In genomic region chr13:112696869-112697465, GRCh38 we compare ENCODE assay signal across 1 cellular context.
TF ChIP-seq lines count a peak whose summit lies in the region.

No MANE protein-coding gene starts in this region.

TF ChIP-seq in GM23338, 12 proteins besides CTCF, POLR2A, EP300 and RAD21:
- TF ChIP-seq EZH2 (IDR thresholded peaks at IDR 0.05; ENCODE audit: low read depth, unreplicated experiment) = no peak
- TF ChIP-seq ZNF114 (CRISPR knock-in tag; IDR thresholded peaks at IDR 0.05) = no peak
- TF ChIP-seq NANOG (IDR thresholded peaks at IDR 0.05; ENCODE audit: borderline replicate concordance) = no peak
- TF ChIP-seq ZNF462 (CRISPR knock-in tag; IDR thresholded peaks at IDR 0.05) = no peak
- no peak for TF ChIP-seq STAT1 (IDR thresholded peaks at IDR 0.05; ENCODE audit: unreplicated experiment)
- no peak for TF ChIP-seq CREB1 (CRISPR knock-in tag; IDR thresholded peaks at IDR 0.05; ENCODE audit: low read depth)
- no peak for TF ChIP-seq REST (IDR thresholded peaks at IDR 0.05; ENCODE audit: unreplicated experiment)
- no peak for TF ChIP-seq JUNB (IDR thresholded peaks at IDR 0.05; ENCODE audit: unreplicated experiment)
- no peak for TF ChIP-seq ZNF331 (CRISPR knock-in tag; IDR thresholded peaks at IDR 0.05; ENCODE audit: low read depth)
- no peak for TF ChIP-seq EZH2phosphoT487 (IDR thresholded peaks at IDR 0.05; ENCODE audit: unreplicated experiment)
- TF ChIP-seq ETS1 (IDR thresholded peaks at IDR 0.05) = no peak
- TF ChIP-seq POLR2AphosphoS5 (IDR thresholded peaks at IDR 0.05; ENCODE audit: low read depth) = no peak
